9 cellular contexts compared by ENCODE assay signal in genomic region chr1:52955129-52955970, GRCh38. TPM values are rescaled to one million over a fixed set of nuclear protein-coding genes. Genes with fewer than 3 reads are reported as not detected.
DNase-seq lines count a peak whose midpoint lies in the region; ATAC-seq and TF ChIP-seq lines count a peak whose summit lies in the region.
"Had no signal": no experiment of that assay in that cellular context is flagged by ENCODE, and none has a peak within 500 bp of the region (broad histone marks: within the 10 kb centered on the region; RNA-seq: fewer than 3 reads in every experiment).

No MANE protein-coding gene starts in this region.

- no peak overlapping the region for H3K4me3 Mint-ChIP-seq in activated T-helper 1 cell treated with anti-CD3 and anti-CD28 coated beads, Interleukin-12 subunit alpha, Interleukin-12 subunit beta, Interleukin-2, Interleukin-4 antibody, amounts not matched to agents 30 ng/mL and 10 ng/mL and 1 ng/mL, durations not matched to agents 14 hours and 24 hours and 36 hours
- H3K4me3 Mint-ChIP-seq: activated naive CD8-positive, alpha-beta T cell had no signal

- peaks cover 8% of the 10 kb centered on the region for H3K36me3 Mint-ChIP-seq in activated T-helper 1 cell treated with anti-CD3 and anti-CD28 coated beads, Interleukin-12 subunit alpha, Interleukin-12 subunit beta, Interleukin-2, Interleukin-4 antibody, amounts not matched to agents 30 ng/mL and 10 ng/mL and 1 ng/mL, durations not matched to agents 14 hours and 24 hours and 36 hours (ENCODE audit: low read depth)

- H3K4me3 ChIP-seq in BLaER1 (no peak overlapping the region), cardiac fibroblast (replicated peaks in 1 of 2; ENCODE audit: low read depth in 2 of 2, low read length in 2 of 2) (no peak overlapping the region), mucosa of descending colon (no peak overlapping the region)

- H3K4me1 ChIP-seq in BLaER1 (peaks cover 10% of the 10 kb centered on the region), mucosa of descending colon (ENCODE audit: low read depth) (peaks cover 2% of the 10 kb centered on the region)

- no peaks in the 10 kb centered on the region for H3K9me3 ChIP-seq in BLaER1
- no peaks in the 10 kb centered on the region for H3K9me3 ChIP-seq in mucosa of descending colon

- H3K36me3 ChIP-seq in BLaER1, result peaks cover 8% of the 10 kb centered on the region
- no peaks in the 10 kb centered on the region for H3K36me3 ChIP-seq in mucosa of descending colon (ENCODE audit: low read depth)

- H3K9me3 Mint-ChIP-seq in activated T-helper 1 cell treated with anti-CD3 and anti-CD28 coated beads, Interleukin-12 subunit alpha, Interleukin-12 subunit beta, Interleukin-2, Interleukin-4 antibody, amounts not matched to agents 30 ng/mL and 10 ng/mL and 1 ng/mL, durations not matched to agents 14 hours and 24 hours and 36 hours, result no peaks in the 10 kb centered on the region

- no peaks in the 10 kb centered on the region for H4K20me1 ChIP-seq in BLaER1

- DNase-seq in LoVo (ENCODE audit: low spot score) (peak; percentile 68), cardiac fibroblast (ENCODE audit: low read depth in 2 of 2) (peak; percentile 62 to 83), mucosa of descending colon (peak in 1 of 3 donors; percentile 41), GM19240 (ENCODE audit: insufficient read length, low spot score) (no peak), T-helper 1 cell (no peak), NCI-H146 treated with DMSO at 0.1 percent for 48 hours (lab: John Stamatoyannopoulos, UW; ENCODE audit: unreplicated experiment) (no peak)
- DNase-seq in activated T-helper 1 cell treated with anti-CD3 and anti-CD28 coated beads, Interleukin-12 subunit alpha, Interleukin-12 subunit beta, Interleukin-2, Interleukin-4 antibody, amounts not matched to agents 30 ng/mL and 10 ng/mL and 1 ng/mL, durations not matched to agents 14 hours and 24 hours and 36 hours (ENCODE audit: low spot score), result no peak

- ATAC-seq in mucosa of descending colon, result peak; percentile 61

- H3K4me1 Mint-ChIP-seq in activated T-helper 1 cell treated with anti-CD3 and anti-CD28 coated beads, Interleukin-12 subunit alpha, Interleukin-12 subunit beta, Interleukin-2, Interleukin-4 antibody, amounts not matched to agents 30 ng/mL and 10 ng/mL and 1 ng/mL, durations not matched to agents 14 hours and 24 hours and 36 hours (ENCODE audit: low read depth), result no peaks in the 10 kb centered on the region

- TF ChIP-seq CTCF in cardiac fibroblast (IDR thresholded peaks at IDR 0.05; ENCODE audit: low read depth, low read length) (no peak), mucosa of descending colon (IDR thresholded peaks at IDR 0.05) (no peak)

- H3K27me3 ChIP-seq in BLaER1, result no peaks in the 10 kb centered on the region

- intact Hi-C loops in mucosa of descending colon (cut with DNase I, micrococcal nuclease), result no loop called here
- intact Hi-C loops in activated T-helper 1 cell treated with anti-CD3 and anti-CD28 coated beads, Interleukin-12 subunit alpha, Interleukin-12 subunit beta, Interleukin-2, Interleukin-4 antibody, amounts not matched to agents 30 ng/mL and 10 ng/mL and 1 ng/mL, durations not matched to agents 14 hours and 24 hours and 36 hours (cut with micrococcal nuclease), result no loop called here

- no peak overlapping the region for H3K9ac ChIP-seq in BLaER1

- peak overlapping the region; percentile 29; the same call in 1 of the 2 replicates for H3K4me2 ChIP-seq in BLaER1

- H3K27me3 Mint-ChIP-seq in activated T-helper 1 cell treated with anti-CD3 and anti-CD28 coated beads, Interleukin-12 subunit alpha, Interleukin-12 subunit beta, Interleukin-2, Interleukin-4 antibody, amounts not matched to agents 30 ng/mL and 10 ng/mL and 1 ng/mL, durations not matched to agents 14 hours and 24 hours and 36 hours (ENCODE audit: insufficient read depth), result no peaks in the 10 kb centered on the region
- H3K27me3 Mint-ChIP-seq: activated naive CD8-positive, alpha-beta T cell had no signal

- no peak overlapping the region for H3K27ac Mint-ChIP-seq in activated T-helper 1 cell treated with anti-CD3 and anti-CD28 coated beads, Interleukin-12 subunit alpha, Interleukin-12 subunit beta, Interleukin-2, Interleukin-4 antibody, amounts not matched to agents 30 ng/mL and 10 ng/mL and 1 ng/mL, durations not matched to agents 14 hours and 24 hours and 36 hours
- H3K27ac Mint-ChIP-seq: activated naive CD8-positive, alpha-beta T cell had no signal

- H3K27ac ChIP-seq in BLaER1, result no peak overlapping the region

RNA-seq across cellular contexts. Expression of gene SCP2, which starts 28.3 kb away (rescaled TPM):
- total RNA-seq in mucosa of descending colon, result 100 to 1,000 TPM; 228 to 272 (median 267) TPM
- total RNA-seq in activated T-helper 1 cell treated with anti-CD3 and anti-CD28 coated beads, Interleukin-12 subunit alpha, Interleukin-12 subunit beta, Interleukin-2, Interleukin-4 antibody, amounts not matched to agents 30 ng/mL and 10 ng/mL and 1 ng/mL, durations not matched to agents 14 hours and 24 hours and 36 hours, result 54.7 and 58.3 TPM in 2 replicates

RNA-seq across cellular contexts. Expression of gene ECHDC2, which starts 33.8 kb away (rescaled TPM):
- total RNA-seq in mucosa of descending colon, result 100 to 1,000 TPM; 150 to 196 (median 162) TPM
- total RNA-seq in activated T-helper 1 cell treated with anti-CD3 and anti-CD28 coated beads, Interleukin-12 subunit alpha, Interleukin-12 subunit beta, Interleukin-2, Interleukin-4 antibody, amounts not matched to agents 30 ng/mL and 10 ng/mL and 1 ng/mL, durations not matched to agents 14 hours and 24 hours and 36 hours, result 57.6 and 61.3 TPM in 2 replicates

Comparison
In these comparisons a context has a peak if more than half of its experiments do, and no peak if none do; other contexts are left out.
1. DNase-seq: peak in LoVo (single experiment) and cardiac fibroblast (2 of 2); none in GM19240 (single experiment), activated T-helper 1 cell treated with anti-CD3 and anti-CD28 coated beads, Interleukin-12 subunit alpha, Interleukin-12 subunit beta, Interleukin-2, Interleukin-4 antibody, amounts not matched to agents 30 ng/mL and 10 ng/mL and 1 ng/mL, durations not matched to agents 14 hours and 24 hours and 36 hours (single experiment), T-helper 1 cell (0 of 5) and NCI-H146 treated with DMSO at 0.1 percent for 48 hours (single experiment).